Comparison of ENCODE assay signal across 8 cellular contexts in genomic region chr5:141513627-141514329, GRCh38. TPM values are rescaled to one million over a fixed set of nuclear protein-coding genes. Genes with fewer than 3 reads are reported as not detected.
DNase-seq lines count a peak whose midpoint lies in the region; ATAC-seq and TF ChIP-seq lines count a peak whose summit lies in the region.

No MANE protein-coding gene starts in this region.

- H3K4me1 ChIP-seq in OCI-LY3 (ENCODE audit: low read length) = peaks cover 49% of the 10 kb centered on the region
- H3K4me1 ChIP-seq in stomach smooth muscle (ENCODE audit: control insufficient read depth, insufficient read depth, low read length) = peaks cover 48% of the 10 kb centered on the region

- H3K79me2 ChIP-seq in OCI-LY3 (ENCODE audit: low read length) (no peaks in the 10 kb centered on the region), neural cell (replicated peaks; ENCODE audit: insufficient read depth, low read length) (no peaks in the 10 kb centered on the region)

- TF ChIP-seq EP300 in neural cell (conservative IDR thresholded peaks at IDR 0.05; ENCODE audit: poor library complexity, severe bottlenecking) = peak; percentile 61

- peak; percentile 85 for DNase-seq in GM06990 (ENCODE audit: extremely low read depth, insufficient read length)
- peak; percentile 78 for DNase-seq in activated naive CD4-positive, alpha-beta T cell treated with Interleukin-2 at 50 U/mL for 16 hours
- peak; percentile 93 for DNase-seq in foreskin fibroblast
- no peak for DNase-seq in RPMI8226

- ATAC-seq in HG02870 (IDR thresholded peaks at IDR 0.05; ENCODE audit: unreplicated experiment) = peak; percentile 24

- no peaks in the 10 kb centered on the region for H3K9me2 ChIP-seq in neural cell (ENCODE audit: insufficient read depth, low read length)

- no peak for TF ChIP-seq CTCF in GM06990 (IDR thresholded peaks at IDR 0.05; ENCODE audit: insufficient read depth, low read length, poor library complexity, severe bottlenecking)
- TF ChIP-seq CTCF in OCI-LY3 (IDR thresholded peaks at IDR 0.05; ENCODE audit: low read depth, low read length) = no peak
- no peak for TF ChIP-seq CTCF in foreskin fibroblast (IDR thresholded peaks at IDR 0.05; ENCODE audit: low read depth, low read length)
- peak; percentile 9 for TF ChIP-seq CTCF in neural cell (IDR thresholded peaks at IDR 0.05; ENCODE audit: poor library complexity, severe bottlenecking)

- no peaks in the 10 kb centered on the region for H4K20me1 ChIP-seq in OCI-LY3 (ENCODE audit: insufficient read depth, low read length)
- H4K20me1 ChIP-seq in neural cell (ENCODE audit: insufficient read depth) = no peaks in the 10 kb centered on the region

- H3F3A ChIP-seq in neural cell (ENCODE audit: insufficient read depth, low read length, poor library complexity, severe bottlenecking) = peaks cover 3% of the 10 kb centered on the region

- H2AFZ ChIP-seq in OCI-LY3 (ENCODE audit: low read depth, low read length) = no peak overlapping the region
- H2AFZ ChIP-seq in neural cell (ENCODE audit: low read depth, low read length) = peak overlapping the region; percentile 35

- H3K36me3 ChIP-seq in GM06990 (ENCODE audit: control insufficient read depth, insufficient read depth, low read length) (peaks cover 8% of the 10 kb centered on the region), OCI-LY3 (replicated peaks; ENCODE audit: low read depth, low read length) (no peaks in the 10 kb centered on the region), neural cell (ENCODE audit: insufficient read depth, low read length) (peaks cover 10% of the 10 kb centered on the region), stomach smooth muscle (ENCODE audit: control insufficient read depth in 2 of 2, insufficient read depth in 2 of 2, low read length in 2 of 2) (peaks cover 11 to 16% of the 10 kb centered on the region in 2 donors)

- TF ChIP-seq RAD21 in neural cell (conservative IDR thresholded peaks at IDR 0.05) = no peak

- no peak overlapping the region for H3K27ac ChIP-seq in OCI-LY3 (ENCODE audit: low read length)
- peak overlapping the region; percentile 90 for H3K27ac ChIP-seq in neural cell (ENCODE audit: low read length)
- peak overlapping the region; percentile 93 for H3K27ac ChIP-seq in stomach smooth muscle (ENCODE audit: low read length)

- peak overlapping the region; percentile 43 for H3K4me2 ChIP-seq in OCI-LY3 (ENCODE audit: low read length)
- H3K4me2 ChIP-seq in neural cell (ENCODE audit: low read length) = peak overlapping the region; percentile 67

- H3K9ac ChIP-seq in OCI-LY3 (ENCODE audit: low read length) (no peak overlapping the region), neural cell (ENCODE audit: low read length) (peak overlapping the region; percentile 77), stomach smooth muscle (ENCODE audit: low read length in 2 of 2) (peak overlapping the region; percentile 73 to 79)

- peak overlapping the region; percentile 33 for H3K4me3 ChIP-seq in GM06990 (replicated peaks; ENCODE audit: low read depth, low read length)
- H3K4me3 ChIP-seq in OCI-LY3 (ENCODE audit: low read length) = no peak overlapping the region; the same call in 1 of the 2 replicates
- H3K4me3 ChIP-seq in foreskin fibroblast (ENCODE audit: low read depth in 1 of 2, low read length in 2 of 2) = peak overlapping the region; percentile 30 to 50
- peak overlapping the region; percentile 67 for H3K4me3 ChIP-seq in neural cell (ENCODE audit: low read length)
- peak overlapping the region; percentile 89 to 92 for H3K4me3 ChIP-seq in stomach smooth muscle (ENCODE audit: low read length in 2 of 2)

- H3K27me3 ChIP-seq in GM06990 (replicated peaks; ENCODE audit: control insufficient read depth, insufficient read depth, low read length) (no peaks in the 10 kb centered on the region), OCI-LY3 (ENCODE audit: low read depth, low read length) (no peaks in the 10 kb centered on the region), neural cell (ENCODE audit: insufficient read depth, low read depth, low read length) (no peaks in the 10 kb centered on the region), stomach smooth muscle (ENCODE audit: control insufficient read depth in 1 of 2, insufficient read depth in 2 of 2, low read length in 2 of 2) (no peaks in the 10 kb centered on the region)

- H3K9me3 ChIP-seq in OCI-LY3 (ENCODE audit: insufficient read depth, low read length) (no peaks in the 10 kb centered on the region), neural cell (ENCODE audit: low read length) (no peaks in the 10 kb centered on the region), stomach smooth muscle (ENCODE audit: control insufficient read depth in 2 of 2, low read length in 2 of 2) (no peaks in the 10 kb centered on the region)

TF ChIP-seq in neural cell, 6 proteins besides CTCF, POLR2A, EP300 and RAD21:
- TF ChIP-seq REST (IDR thresholded peaks at IDR 0.05; ENCODE audit: borderline replicate concordance) (no peak), POLR2AphosphoS5 (IDR thresholded peaks at IDR 0.05) (peak; percentile 75), MXI1 (conservative IDR thresholded peaks at IDR 0.05; ENCODE audit: poor library complexity, severe bottlenecking) (peak; percentile 61), TAF1 (IDR thresholded peaks at IDR 0.05; ENCODE audit: low read depth) (no peak), SMC3 (conservative IDR thresholded peaks at IDR 0.05; ENCODE audit: poor library complexity) (peak; percentile 46), EZH2 (IDR thresholded peaks at IDR 0.05; ENCODE audit: borderline replicate concordance, insufficient read depth, low read length, poor library complexity, severe bottlenecking) (no peak)

RNA-seq across cellular contexts. Expression of gene PCDHGC5, which starts 24.9 kb away (rescaled TPM):
- 0.51 and 0.54 TPM in 2 replicates for polyA plus RNA-seq in neural cell
- 5.1 and 7.4 TPM in 2 replicates for polyA minus RNA-seq in neural cell

RNA-seq across cellular contexts. Expression of gene PCDHGC4, which starts 28.9 kb away (rescaled TPM):
- polyA plus RNA-seq in neural cell = 4.3 and 6.4 TPM in 2 replicates
- 25.3 and 28.7 TPM in 2 replicates for polyA minus RNA-seq in neural cell

RNA-seq across cellular contexts. Expression of gene PCDHGC3, which starts 38.0 kb away (rescaled TPM):
- 2.1 and 2.8 TPM in 2 replicates for polyA plus RNA-seq in neural cell
- polyA minus RNA-seq in neural cell = 11.0 and 11.6 TPM in 2 replicates
